In genomic region chr19:16607819-16608218, GRCh38 we compare ENCODE assay signal across 9 cellular contexts. TPM values are rescaled to one million over a fixed set of nuclear protein-coding genes. Genes with fewer than 3 reads are reported as not detected.
DNase-seq lines count a peak whose midpoint lies in the region; ATAC-seq and TF ChIP-seq lines count a peak whose summit lies in the region.
"Had no signal": no experiment of that assay in that cellular context is flagged by ENCODE, and none has a peak within 500 bp of the region (broad histone marks: within the 10 kb centered on the region; RNA-seq: fewer than 3 reads in every experiment).

No MANE protein-coding gene starts in this region.

- peaks cover 92% of the 10 kb centered on the region for H3K79me2 ChIP-seq in OCI-LY1 (ENCODE audit: insufficient read depth, low read length)

- H3K27ac ChIP-seq in BLaER1 treated with 17β-estradiol and CSF1 and Interleukin-3, amounts not matched to agents 10 nM and 100 nM, result peak overlapping the region in 6 of 11 experiments; percentile 2 to 56 (median 30); a peak in 9 of 22 replicates
- H3K27ac ChIP-seq in OCI-LY1 (ENCODE audit: low read depth, low read length, poor library complexity, severe bottlenecking) (peak overlapping the region; percentile 48), left ventricle myocardium inferior (replicated peaks) (peak overlapping the region; percentile 78), sigmoid colon (peak overlapping the region; percentile 73 to 89 (median 85)), aorta (ENCODE audit: low read depth in 1 of 2, low read length in 2 of 2) (peak overlapping the region in 1 of 2 donors; percentile 26), SJCRH30 (no peak overlapping the region)

- no peak overlapping the region for H3K9ac ChIP-seq in BLaER1 treated with 17β-estradiol and CSF1 and Interleukin-3, amounts not matched to agents 10 nM and 100 nM
- H3K9ac ChIP-seq in OCI-LY1 (ENCODE audit: low read length), result no peak overlapping the region

- no peaks in the 10 kb centered on the region for H3F3A ChIP-seq in OCI-LY1 (ENCODE audit: insufficient read depth, low read length)

- peaks cover 23 to 96% (median 84%) of the 10 kb centered on the region in 10 experiments for H3K4me1 ChIP-seq in BLaER1 treated with 17β-estradiol and CSF1 and Interleukin-3, amounts not matched to agents 10 nM and 100 nM
- H3K4me1 ChIP-seq in OCI-LY1 (ENCODE audit: insufficient read depth, low read length, severe bottlenecking) (peaks cover 78% of the 10 kb centered on the region), left ventricle myocardium inferior (peaks cover 95% of the 10 kb centered on the region), sigmoid colon (peaks cover 0 to 80% (median 68%) of the 10 kb centered on the region in 4 donors), aorta (ENCODE audit: control insufficient read depth in 1 of 2, insufficient read depth in 2 of 2, low read length in 2 of 2) (no peaks in the 10 kb centered on the region), SJCRH30 (peaks cover 11% of the 10 kb centered on the region)

- no peaks in the 10 kb centered on the region for H3K9me2 ChIP-seq in OCI-LY1 (ENCODE audit: low read depth, low read length)

- H2AFZ ChIP-seq in OCI-LY1 (ENCODE audit: low read length), result no peak overlapping the region

- ATAC-seq in aorta (ENCODE audit: low FRiP score), result no peak

- WGBS in sigmoid colon, 2 donors, result 67 to 80% methylated on average over 12 of the region's 12 CpGs
- WGBS in aorta, 2 donors, result 81 to 87% methylated on average over 12 of the region's 12 CpGs

- TF ChIP-seq POLR2A in sigmoid colon (IDR thresholded peaks at IDR 0.05), result no peak

- no peak for TF ChIP-seq EP300 in sigmoid colon (IDR thresholded peaks at IDR 0.05)

- no peak overlapping the region for H3K4me3 ChIP-seq in BLaER1 treated with 17β-estradiol and CSF1 and Interleukin-3, amounts not matched to agents 10 nM and 100 nM
- H3K4me3 ChIP-seq in OCI-LY1 (ENCODE audit: low read depth, low read length, poor library complexity, severe bottlenecking) (no peak overlapping the region), left ventricle myocardium inferior (no peak overlapping the region), sigmoid colon (no peak overlapping the region), aorta (ENCODE audit: low read length in 2 of 2) (no peak overlapping the region), SJCRH30 (no peak overlapping the region)

- peaks cover 0 to 23% (median 12%) of the 10 kb centered on the region in 11 experiments; a peak in 12 of 22 replicates for H3K36me3 ChIP-seq in BLaER1 treated with 17β-estradiol and CSF1 and Interleukin-3, amounts not matched to agents 10 nM and 100 nM
- H3K36me3 ChIP-seq in OCI-LY1 (ENCODE audit: insufficient read depth, low read length) (no peaks in the 10 kb centered on the region), left ventricle myocardium inferior (no peaks in the 10 kb centered on the region), sigmoid colon (no peaks in the 10 kb centered on the region), aorta (ENCODE audit: control insufficient read depth in 1 of 2, insufficient read depth in 2 of 2, low read length in 1 of 2) (no peaks in the 10 kb centered on the region), SJCRH30 (no peaks in the 10 kb centered on the region)

- intact Hi-C loops in left ventricle myocardium inferior (cut with micrococcal nuclease) (no loop called here), sigmoid colon (cut with DNase I) (loop anchor here (5.0 kb wide), 1 partner anchor 36 kb away; the partner anchor contains the start of gene SLC35E1), aorta (cut with DNase I) (no loop called here)

- TF ChIP-seq CTCF in OCI-LY1 (IDR thresholded peaks at IDR 0.05; ENCODE audit: low read length) (no peak), left ventricle myocardium inferior (IDR thresholded peaks at IDR 0.05; ENCODE audit: borderline replicate concordance) (no peak), sigmoid colon (IDR thresholded peaks at IDR 0.05) (no peak)

- DNase-seq in left ventricle myocardium inferior (no peak), sigmoid colon (no peak), HT-29 (ENCODE audit: low spot score) (no peak), amygdala (lab: John Stamatoyannopoulos, UW) (no peak), aorta (no peak), SJCRH30 (no peak)
- DNase-seq: activated T-cell treated with anti-CD3 and anti-CD28 coated beads, Interleukin-2, amount 50 U/mL, for 48 hours had no signal

- H3K4me2 ChIP-seq in BLaER1 treated with 17β-estradiol and CSF1 and Interleukin-3, amounts not matched to agents 10 nM and 100 nM, result peak overlapping the region in 7 of 11 experiments; percentile 36 to 80 (median 62); a peak in 15 of 22 replicates
- H3K4me2 ChIP-seq in OCI-LY1 (ENCODE audit: low read length), result peak overlapping the region; percentile 12; the same call in 1 of the 2 replicates

- no peaks in the 10 kb centered on the region for H3K9me3 ChIP-seq in BLaER1 treated with 17β-estradiol and CSF1 and Interleukin-3, amounts not matched to agents 10 nM and 100 nM (replicated peaks in 1 of 11)
- H3K9me3 ChIP-seq in OCI-LY1 (ENCODE audit: low read length) (no peaks in the 10 kb centered on the region), left ventricle myocardium inferior (replicated peaks) (no peaks in the 10 kb centered on the region), sigmoid colon (no peaks in the 10 kb centered on the region), aorta (ENCODE audit: control insufficient read depth, low read length) (no peaks in the 10 kb centered on the region), SJCRH30 (replicated peaks) (no peaks in the 10 kb centered on the region)

- H3K27me3 ChIP-seq in BLaER1 treated with 17β-estradiol and CSF1 and Interleukin-3, amounts not matched to agents 10 nM and 100 nM, result no peaks in the 10 kb centered on the region
- H3K27me3 ChIP-seq in OCI-LY1 (ENCODE audit: insufficient read depth, low read length) (no peaks in the 10 kb centered on the region), left ventricle myocardium inferior (ENCODE audit: low read depth) (no peaks in the 10 kb centered on the region), sigmoid colon (no peaks in the 10 kb centered on the region), aorta (ENCODE audit: control insufficient read depth in 1 of 2, insufficient read depth in 2 of 2, low read length in 1 of 2) (no peaks in the 10 kb centered on the region), SJCRH30 (no peaks in the 10 kb centered on the region)

- H4K20me1 ChIP-seq in BLaER1 treated with 17β-estradiol and CSF1 and Interleukin-3, amounts not matched to agents 10 nM and 100 nM, result peaks cover 96 to 100% (median 100%) of the 10 kb centered on the region in 11 experiments
- H4K20me1 ChIP-seq in OCI-LY1 (ENCODE audit: insufficient read depth, low read length), result no peaks in the 10 kb centered on the region

RNA-seq across cellular contexts. Expression of gene MED26, which starts 20.2 kb away (rescaled TPM):
- 4.0 TPM for total RNA-seq in left ventricle myocardium inferior
- total RNA-seq in sigmoid colon, result 1 to 10 TPM; 5.3 to 6.5 (median 5.9) TPM
- polyA plus RNA-seq in sigmoid colon, result 1 to 10 TPM; 3.0 to 7.9 (median 4.6) TPM
- total RNA-seq in HT-29 (2014; rRNA removed; shearing (Covaris generic)), result 9.6 and 12.5 TPM in 2 replicates
- total RNA-seq in aorta, result 1 to 10 TPM; 8.0 to 8.4 TPM
- 1 to 10 TPM in 1 of 2 donors, under 1 TPM in 1; 0.75 to 2.6 TPM for polyA plus RNA-seq in aorta
- total RNA-seq in SJCRH30 (2014; rRNA removed; shearing (Covaris generic)), result 12.6 and 13.5 TPM in 2 replicates

RNA-seq across cellular contexts. Expression of gene SLC35E1, which starts 35.6 kb away (rescaled TPM):
- 26.8 TPM for total RNA-seq in left ventricle myocardium inferior
- total RNA-seq in sigmoid colon, result 10 to 100 TPM; 20.3 to 27.4 (median 23.1) TPM
- 10 to 100 TPM in 2 of 3 donors, 1 to 10 TPM in 1; 9.7 to 26.6 (median 10.8) TPM for polyA plus RNA-seq in sigmoid colon
- total RNA-seq in HT-29 (2014; rRNA removed; shearing (Covaris generic)), result 16.8 and 23.4 TPM in 2 replicates
- 10 to 100 TPM; 33.9 to 37.7 TPM for total RNA-seq in aorta
- 10 to 100 TPM; 22.5 to 24.5 TPM for polyA plus RNA-seq in aorta
- 40.8 and 40.9 TPM in 2 replicates for total RNA-seq in SJCRH30 (2014; rRNA removed; shearing (Covaris generic))

RNA-seq across cellular contexts. Expression of gene SMIM7, which starts 52.1 kb away (rescaled TPM):
- total RNA-seq in left ventricle myocardium inferior, result 30.8 TPM
- 100 to 1,000 TPM in 2 of 4 donors, 10 to 100 TPM in 2; 65.2 to 110 (median 86.2) TPM for total RNA-seq in sigmoid colon
- polyA plus RNA-seq in sigmoid colon, result 10 to 100 TPM; 82.5 to 99.7 (median 88.5) TPM
- 32.7 and 33.9 TPM in 2 replicates for total RNA-seq in HT-29 (2014; rRNA removed; shearing (Covaris generic))
- total RNA-seq in aorta, result 10 to 100 TPM; 46.9 to 70.8 TPM
- polyA plus RNA-seq in aorta, result 100 to 1,000 TPM in 1 of 2 donors, 10 to 100 TPM in 1; 92.7 to 114 TPM
- 96.3 and 107 TPM in 2 replicates for total RNA-seq in SJCRH30 (2014; rRNA removed; shearing (Covaris generic))

RNA-seq across cellular contexts. Expression of gene TMEM38A, which starts 53.1 kb away (rescaled TPM):
- 44.6 TPM for total RNA-seq in left ventricle myocardium inferior
- total RNA-seq in sigmoid colon, result 1 to 10 TPM; 2.3 to 7.5 (median 4.2) TPM
- 1 to 10 TPM; 1.2 to 5.5 (median 2.3) TPM for polyA plus RNA-seq in sigmoid colon
- 10.1 and 14.2 TPM in 2 replicates for total RNA-seq in HT-29 (2014; rRNA removed; shearing (Covaris generic))
- 1 to 10 TPM; 3.6 to 5.8 TPM for total RNA-seq in aorta
- 1 to 10 TPM; 3.7 to 8.5 TPM for polyA plus RNA-seq in aorta
- total RNA-seq in SJCRH30 (2014; rRNA removed; shearing (Covaris generic)), result 12.1 and 13.4 TPM in 2 replicates
